ENCODE assay signal across 10 cellular contexts in genomic region chr6:125357515-125358256, GRCh38. TPM values are rescaled to one million over a fixed set of nuclear protein-coding genes. Genes with fewer than 3 reads are reported as not detected.
DNase-seq lines count a peak whose midpoint lies in the region; ATAC-seq and TF ChIP-seq lines count a peak whose summit lies in the region.
"Had no signal": no experiment of that assay in that cellular context is flagged by ENCODE, and none has a peak within 500 bp of the region (broad histone marks: within the 10 kb centered on the region; RNA-seq: fewer than 3 reads in every experiment).

No MANE protein-coding gene starts in this region.

- H3K27me3 ChIP-seq in heart right ventricle (peaks cover 0 to 17% (median 0%) of the 10 kb centered on the region in 7 donors), suprapubic skin (peaks cover 4% of the 10 kb centered on the region)

- H3K9me3 ChIP-seq in heart right ventricle (no peaks in the 10 kb centered on the region), suprapubic skin (no peaks in the 10 kb centered on the region)

- peaks cover 0 to 32% (median 7%) of the 10 kb centered on the region in 9 donors for H3K4me1 ChIP-seq in heart right ventricle
- peaks cover 8% of the 10 kb centered on the region for H3K4me1 ChIP-seq in suprapubic skin

- intact Hi-C loops in heart right ventricle (cut with DNase I) (no loop called here), Right ventricle myocardium superior (cut with DNase I) (no loop called here), Calu3 (cut with micrococcal nuclease; ENCODE audit: unreplicated experiment) (loop anchor here (5.0 kb wide), 1 partner anchor 655 kb away; no protein-coding TSS in a partner anchor)

- DNase-seq in heart right ventricle = peak; percentile 18 to 48
- no peak for DNase-seq in Right ventricle myocardium superior
- DNase-seq in astrocyte of the spinal cord (ENCODE audit: low read depth, low spot score) = peak; percentile 72
- DNase-seq in suprapubic skin (ENCODE audit: low spot score in 2 of 2) = no peak
- no peak for DNase-seq in NCI-H2196 treated with DMSO at 0.1 percent for 48 hours (lab: John Stamatoyannopoulos, UW; ENCODE audit: unreplicated experiment)
- DNase-seq in Calu3 = no peak
- DNase-seq: T-helper 9 cell had no signal

- CTCF ChIA-PET in Calu3 (lab: Charles Lee) = interaction anchor here (0.6 kb wide), 1 partner anchor 504 kb away, joined by 5 read pairs; no protein-coding TSS in a partner anchor

- H3K36me3 ChIP-seq in heart right ventricle (no peaks in the 10 kb centered on the region), suprapubic skin (no peaks in the 10 kb centered on the region)

- no peak for TF ChIP-seq POLR2A in suprapubic skin (IDR thresholded peaks at IDR 0.05)

- no peak overlapping the region for H3K4me3 Mint-ChIP-seq in Calu3 (ENCODE audit: low read depth, unreplicated experiment)
- H3K4me3 Mint-ChIP-seq: CD4-positive, CD25-positive, alpha-beta regulatory T cell had no signal

- no peak overlapping the region for H3K4me3 ChIP-seq in heart right ventricle
- H3K4me3 ChIP-seq in astrocyte of the spinal cord (ENCODE audit: low read depth, low read length) = no peak overlapping the region
- no peak overlapping the region for H3K4me3 ChIP-seq in suprapubic skin

- H3K27ac ChIP-seq in heart right ventricle (peak overlapping the region in 6 of 10 donors; percentile 15 to 58 (median 39)), suprapubic skin (peak overlapping the region; percentile 37)

- BruUV-seq in Calu3 (replicated peaks; lab: Mats Ljungman, UMichigan) = no TSS peak

- H3K4me1 Mint-ChIP-seq in Calu3 (ENCODE audit: low read depth, unreplicated experiment) = peaks cover 5% of the 10 kb centered on the region
- H3K4me1 Mint-ChIP-seq: CD4-positive, CD25-positive, alpha-beta regulatory T cell had no signal

- ATAC-seq in heart right ventricle (peak in 7 of 8 donors; percentile 34 to 83 (median 68)), Right ventricle myocardium superior (ENCODE audit: poor library complexity) (no peak), HG02981 (IDR thresholded peaks at IDR 0.05; ENCODE audit: unreplicated experiment) (peak; percentile 56)
- no peak for ATAC-seq in activated CD4-positive, CD25-positive, alpha-beta regulatory T cell treated with anti-CD3 and anti-CD28 coated beads, Interleukin-2, amount 50 U/mL, for 24 hours

- peaks cover 20% of the 10 kb centered on the region for H3K27me3 Mint-ChIP-seq in Calu3 (ENCODE audit: unreplicated experiment)

- in situ Hi-C loops in astrocyte of the spinal cord (cut with HindIII; ENCODE audit: low sequenced_read_pairs) = no loop called here

- H3K27ac Mint-ChIP-seq in Calu3 (ENCODE audit: unreplicated experiment) = no peak overlapping the region
- H3K27ac Mint-ChIP-seq: CD4-positive, CD25-positive, alpha-beta regulatory T cell had no signal

- no peak for TF ChIP-seq EP300 in suprapubic skin (IDR thresholded peaks at IDR 0.05)

- 41 to 52% methylated on average over 8 of the region's 8 CpGs for WGBS in heart right ventricle, 2 donors
- WGBS in suprapubic skin = 50% methylated on average over 8 of the region's 8 CpGs

- H3K9me3 Mint-ChIP-seq in Calu3 (ENCODE audit: low read depth, unreplicated experiment) = no peaks in the 10 kb centered on the region

- TF ChIP-seq CTCF in heart right ventricle (IDR thresholded peaks at IDR 0.05) (no peak), astrocyte of the spinal cord (IDR thresholded peaks at IDR 0.05; ENCODE audit: low read depth, low read length) (no peak), suprapubic skin (IDR thresholded peaks at IDR 0.05) (no peak), Calu3 (IDR thresholded peaks at IDR 0.05; ENCODE audit: unreplicated experiment) (no peak)

- H3K36me3 Mint-ChIP-seq in Calu3 (ENCODE audit: insufficient read depth, unreplicated experiment) = no peaks in the 10 kb centered on the region
- H3K36me3 Mint-ChIP-seq: CD4-positive, CD25-positive, alpha-beta regulatory T cell had no signal

RNA-seq across cellular contexts. Expression of gene HDDC2, which starts 55.9 kb away (rescaled TPM):
- 100 to 1,000 TPM in 5 of 10 donors, 10 to 100 TPM in 5; 70.9 to 107 (median 95.1) TPM for total RNA-seq in heart right ventricle
- 100 to 1,000 TPM; 103 TPM for polyA plus RNA-seq in heart right ventricle
- total RNA-seq in Right ventricle myocardium superior = 84.8 TPM
- total RNA-seq in suprapubic skin = 10 to 100 TPM; 52.0 to 78.3 (median 66.5) TPM
- 22.4 and 24.2 TPM in 2 replicates for total RNA-seq in Calu3 (2022)

Comparison
In these comparisons a context has a peak if more than half of its experiments do, and no peak if none do; other contexts are left out.
1. ATAC-seq: peak in heart right ventricle (7 of 8) and HG02981 (single experiment); none in Right ventricle myocardium superior (single experiment) and activated CD4-positive, CD25-positive, alpha-beta regulatory T cell treated with anti-CD3 and anti-CD28 coated beads, Interleukin-2, amount 50 U/mL, for 24 hours (0 of 2).
2. DNase-seq: peak in heart right ventricle (2 of 2) and astrocyte of the spinal cord (single experiment); none in Right ventricle myocardium superior (single experiment), suprapubic skin (0 of 2), NCI-H2196 treated with DMSO at 0.1 percent for 48 hours (single experiment) and Calu3 (single experiment).